In genomic region chr18:26566874-26567273, GRCh38 we compare ENCODE assay signal across 12 cellular contexts.
"Had no signal": no experiment of that assay in that cellular context is flagged by ENCODE, and none has a peak within 500 bp of the region (broad histone marks: within the 10 kb centered on the region; RNA-seq: fewer than 3 reads in every experiment).

No MANE protein-coding gene starts in this region.

- ATAC-seq: activated CD4-positive, alpha-beta T cell treated with anti-CD3 and anti-CD28 coated beads for 36 hours; activated T-cell treated with anti-CD3 and anti-CD28 coated beads, Interleukin-2, amount 50 U/mL, for 72 hours; gastroesophageal sphincter; stimulated activated naive CD8-positive, alpha-beta T cell treated with anti-CD3 and anti-CD28 coated beads, Interleukin-15, Interleukin-2, amounts not matched to agents 100 U/mL and 50 U/mL, for 24 hours had no signal

- H3K9me3 ChIP-seq: ascending aorta, ovary had no signal

- H3K27ac Mint-ChIP-seq: activated CD4-positive, alpha-beta memory T cell treated with anti-CD3 and anti-CD28 coated beads, Interleukin-2, amount 10 ng/mL, durations not matched to agents 7 days and 5 days; activated CD4-positive, alpha-beta T cell treated with anti-CD3 and anti-CD28 coated beads for 36 hours; activated T-cell treated with anti-CD3 and anti-CD28 coated beads, Interleukin-2, amount 50 U/mL, for 72 hours had no signal

- H3K4me1 Mint-ChIP-seq: activated CD4-positive, alpha-beta memory T cell treated with anti-CD3 and anti-CD28 coated beads, Interleukin-2, amount 10 ng/mL, durations not matched to agents 7 days and 5 days; activated CD4-positive, alpha-beta T cell treated with anti-CD3 and anti-CD28 coated beads for 36 hours had no signal

- H3K4me1 ChIP-seq: ascending aorta, gastroesophageal sphincter had no signal

- H3K27ac ChIP-seq: ascending aorta, gastroesophageal sphincter, ovary, VCaP had no signal

- H3K27me3 ChIP-seq: ascending aorta, gastroesophageal sphincter, ovary had no signal

- H3K4me3 Mint-ChIP-seq: activated CD4-positive, alpha-beta memory T cell treated with anti-CD3 and anti-CD28 coated beads, Interleukin-2, amount 10 ng/mL, durations not matched to agents 7 days and 5 days; activated CD4-positive, alpha-beta T cell treated with anti-CD3 and anti-CD28 coated beads for 36 hours; activated T-cell treated with anti-CD3 and anti-CD28 coated beads, Interleukin-2, amount 50 U/mL, for 72 hours had no signal

- H3K4me3 ChIP-seq: ascending aorta, gastroesophageal sphincter, ovary had no signal

- H3K36me3 ChIP-seq: ascending aorta, gastroesophageal sphincter, ovary had no signal

- H3K9me3 Mint-ChIP-seq: activated CD4-positive, alpha-beta memory T cell treated with anti-CD3 and anti-CD28 coated beads, Interleukin-2, amount 10 ng/mL, durations not matched to agents 7 days and 5 days; activated T-cell treated with anti-CD3 and anti-CD28 coated beads, Interleukin-2, amount 50 U/mL, for 72 hours had no signal

- DNase-seq: activated CD4-positive, alpha-beta memory T cell treated with anti-CD3 and anti-CD28 coated beads, Interleukin-2, amount 10 ng/mL, durations not matched to agents 7 days and 5 days; activated CD4-positive, alpha-beta T cell treated with anti-CD3 and anti-CD28 coated beads for 36 hours; activated gamma-delta T cell treated with Interleukin-2 at 50 U/mL for 16 hours; activated T-cell treated with anti-CD3 and anti-CD28 coated beads, Interleukin-2, amount 50 U/mL, for 72 hours; ovary; stimulated activated CD4-positive, alpha-beta T cell treated with anti-CD3 and anti-CD28 coated beads, Interleukin-2, amount 100 ng/mL, for 48 hours; stimulated activated CD8-positive, alpha-beta memory T cell treated with anti-CD3 and anti-CD28 coated beads, Interleukin-4, amount 100 ng/mL, for 48 hours; stimulated activated naive CD8-positive, alpha-beta T cell treated with anti-CD3 and anti-CD28 coated beads, Interleukin-15, Interleukin-2, amounts not matched to agents 100 U/mL and 50 U/mL, for 24 hours; T1000 had no signal
